In the genomic region with DNA sequence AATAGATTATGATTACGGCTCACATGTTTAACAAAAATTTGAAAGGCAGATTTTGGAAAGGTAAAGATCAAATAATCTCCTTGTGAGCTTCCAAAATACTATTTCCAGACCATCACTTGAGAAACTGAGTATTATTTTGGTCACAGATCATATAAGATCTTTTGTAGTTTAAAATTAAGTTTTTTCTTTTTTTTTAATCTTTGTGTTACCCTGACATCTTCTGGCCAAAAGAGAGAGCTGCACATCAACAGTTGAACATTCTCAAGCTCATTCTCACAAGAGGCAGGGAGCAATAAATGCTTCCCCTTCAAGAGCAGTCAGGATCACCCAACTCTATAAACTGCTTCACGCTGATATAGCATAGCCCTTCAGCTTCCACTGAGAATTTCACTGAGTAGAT, we compare ENCODE assay signal across 8 cellular contexts. TPM values are rescaled to one million over a fixed set of nuclear protein-coding genes. Genes with fewer than 3 reads are reported as not detected.
DNase-seq lines count a peak whose midpoint lies in the region; ATAC-seq, FAIRE-seq and TF ChIP-seq lines count a peak whose summit lies in the region.

No MANE protein-coding gene starts in this region.

- H3K27ac ChIP-seq in keratinocyte (ENCODE audit: control insufficient read depth, insufficient read depth, low read length) = no peak overlapping the region

- no peak overlapping the region for H3K4me3 ChIP-seq in keratinocyte (ENCODE audit: control insufficient read depth in 2 of 3, extremely low read depth in 1 of 3, insufficient read depth in 2 of 3, low read depth in 1 of 3, low read length in 3 of 3)

- H3K36me3 ChIP-seq in keratinocyte (ENCODE audit: control insufficient read depth in 2 of 2, extremely low read depth in 1 of 2, insufficient read depth in 2 of 2, low read length in 2 of 2) = peaks cover 4 to 12% of the 10 kb centered on the region in 2 experiments

- H3K9me1 ChIP-seq in keratinocyte (ENCODE audit: control insufficient read depth, extremely low read depth, insufficient read depth, low read length) = no peaks in the 10 kb centered on the region

- no peak overlapping the region for H2AFZ ChIP-seq in keratinocyte (ENCODE audit: control insufficient read depth, low read length)

- H3K9me3 ChIP-seq in keratinocyte (ENCODE audit: control insufficient read depth, low read depth, low read length) = no peaks in the 10 kb centered on the region

- H3K79me2 ChIP-seq in keratinocyte (ENCODE audit: control insufficient read depth, insufficient read depth, low read length) = no peaks in the 10 kb centered on the region

- H3K4me2 ChIP-seq in keratinocyte (ENCODE audit: control insufficient read depth, extremely low read depth, insufficient read depth, low read depth, low read length) = no peak overlapping the region

- H3K27me3 ChIP-seq in keratinocyte (ENCODE audit: control insufficient read depth, extremely low read depth, insufficient read depth, low read length) = no peaks in the 10 kb centered on the region

- H3K9ac ChIP-seq in keratinocyte (ENCODE audit: control insufficient read depth, extremely low read depth, insufficient read depth, low read length) = no peak overlapping the region

- peak; percentile 3 to 29 (median 23) for TF ChIP-seq CTCF in keratinocyte (optimal IDR thresholded peaks at IDR 0.05 in 1 of 3, IDR thresholded peaks at IDR 0.05 in 1 of 3, conservative IDR thresholded peaks at IDR 0.05 in 1 of 3; ENCODE audit: extremely low read depth in 1 of 3, insufficient read depth in 2 of 3, low read length in 3 of 3)

- dilution Hi-C loops in keratinocyte (cut with MboI; ENCODE audit: extremely low pct_ligation_motif_present, low sequenced_read_pairs) = no loop called here

- H4K20me1 ChIP-seq in keratinocyte (ENCODE audit: control insufficient read depth, extremely low read depth, insufficient read depth, low read length) = no peaks in the 10 kb centered on the region

- DNase-seq in COLO829 (ENCODE audit: low spot score) (peak; percentile 40), keratinocyte (ENCODE audit: low read depth, low spot score) (no peak), UCSD-AML1 (lab: John Stamatoyannopoulos, UW; ENCODE audit: unreplicated experiment) (no peak)
- no peak for DNase-seq in stimulated activated CD4-positive, alpha-beta T cell treated with anti-CD3 and anti-CD28 coated beads, Interleukin-1b, Interleukin-23, amount 100 ng/mL, for 48 hours

- ATAC-seq in GM21367 (IDR thresholded peaks at IDR 0.05; ENCODE audit: unreplicated experiment) = peak; percentile 60
- ATAC-seq in SK-N-SH treated with all-trans-retinoic acid at 6 μM for 48 hours = peak; percentile 79
- no peak for ATAC-seq in GM21360 (IDR thresholded peaks at IDR 0.05; ENCODE audit: unreplicated experiment)
- ATAC-seq in GM21529 (IDR thresholded peaks at IDR 0.05; ENCODE audit: unreplicated experiment) = no peak

- no peak for FAIRE-seq in keratinocyte (lab: Jason Lieb, UNC)

- H3K4me1 ChIP-seq in keratinocyte (ENCODE audit: control insufficient read depth, extremely low read depth, insufficient read depth, low read length) = no peaks in the 10 kb centered on the region

TF ChIP-seq in SK-N-SH treated with all-trans-retinoic acid at 6 μM for 48 hours, 23 proteins besides CTCF, POLR2A, EP300 and RAD21:
- no peak for TF ChIP-seq PPARA (CRISPR knock-in tag; IDR thresholded peaks at IDR 0.05; ENCODE audit: borderline replicate concordance)
- TF ChIP-seq ZNF565 (CRISPR knock-in tag; conservative IDR thresholded peaks at IDR 0.05; ENCODE audit: low read depth) = no peak
- TF ChIP-seq ZNF8 (CRISPR knock-in tag; IDR thresholded peaks at IDR 0.05) = no peak
- TF ChIP-seq TOX (CRISPR knock-in tag; IDR thresholded peaks at IDR 0.05; ENCODE audit: borderline replicate concordance) = no peak
- no peak for TF ChIP-seq ZC3H10 (CRISPR knock-in tag; IDR thresholded peaks at IDR 0.05)
- TF ChIP-seq OSR1 (CRISPR knock-in tag; IDR thresholded peaks at IDR 0.05) = no peak
- TF ChIP-seq SNAI2 (CRISPR knock-in tag; IDR thresholded peaks at IDR 0.05) = no peak
- TF ChIP-seq ARNTL (CRISPR knock-in tag; IDR thresholded peaks at IDR 0.05; ENCODE audit: borderline replicate concordance, low read depth) = no peak
- TF ChIP-seq ESRRG (CRISPR knock-in tag; IDR thresholded peaks at IDR 0.05) = no peak
- TF ChIP-seq, protein P1, sequence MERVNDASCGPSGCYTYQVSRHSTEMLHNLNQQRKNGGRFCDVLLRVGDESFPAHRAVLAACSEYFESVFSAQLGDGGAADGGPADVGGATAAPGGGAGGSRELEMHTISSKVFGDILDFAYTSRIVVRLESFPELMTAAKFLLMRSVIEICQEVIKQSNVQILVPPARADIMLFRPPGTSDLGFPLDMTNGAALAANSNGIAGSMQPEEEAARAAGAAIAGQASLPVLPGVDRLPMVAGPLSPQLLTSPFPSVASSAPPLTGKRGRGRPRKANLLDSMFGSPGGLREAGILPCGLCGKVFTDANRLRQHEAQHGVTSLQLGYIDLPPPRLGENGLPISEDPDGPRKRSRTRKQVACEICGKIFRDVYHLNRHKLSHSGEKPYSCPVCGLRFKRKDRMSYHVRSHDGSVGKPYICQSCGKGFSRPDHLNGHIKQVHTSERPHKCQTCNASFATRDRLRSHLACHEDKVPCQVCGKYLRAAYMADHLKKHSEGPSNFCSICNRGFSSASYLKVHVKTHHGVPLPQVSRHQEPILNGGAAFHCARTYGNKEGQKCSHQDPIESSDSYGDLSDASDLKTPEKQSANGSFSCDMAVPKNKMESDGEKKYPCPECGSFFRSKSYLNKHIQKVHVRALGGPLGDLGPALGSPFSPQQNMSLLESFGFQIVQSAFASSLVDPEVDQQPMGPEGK (CRISPR knock-in tag; IDR thresholded peaks at IDR 0.05; ENCODE audit: borderline replicate concordance) = no peak
- no peak for TF ChIP-seq GLIS3 (CRISPR knock-in tag; IDR thresholded peaks at IDR 0.05)
- no peak for TF ChIP-seq TCF4 (CRISPR knock-in tag; IDR thresholded peaks at IDR 0.05; ENCODE audit: borderline replicate concordance)
- TF ChIP-seq ZNF70 (CRISPR knock-in tag; IDR thresholded peaks at IDR 0.05) = no peak
- TF ChIP-seq ZFP30 (CRISPR knock-in tag; IDR thresholded peaks at IDR 0.05) = no peak
- TF ChIP-seq, protein P2, sequence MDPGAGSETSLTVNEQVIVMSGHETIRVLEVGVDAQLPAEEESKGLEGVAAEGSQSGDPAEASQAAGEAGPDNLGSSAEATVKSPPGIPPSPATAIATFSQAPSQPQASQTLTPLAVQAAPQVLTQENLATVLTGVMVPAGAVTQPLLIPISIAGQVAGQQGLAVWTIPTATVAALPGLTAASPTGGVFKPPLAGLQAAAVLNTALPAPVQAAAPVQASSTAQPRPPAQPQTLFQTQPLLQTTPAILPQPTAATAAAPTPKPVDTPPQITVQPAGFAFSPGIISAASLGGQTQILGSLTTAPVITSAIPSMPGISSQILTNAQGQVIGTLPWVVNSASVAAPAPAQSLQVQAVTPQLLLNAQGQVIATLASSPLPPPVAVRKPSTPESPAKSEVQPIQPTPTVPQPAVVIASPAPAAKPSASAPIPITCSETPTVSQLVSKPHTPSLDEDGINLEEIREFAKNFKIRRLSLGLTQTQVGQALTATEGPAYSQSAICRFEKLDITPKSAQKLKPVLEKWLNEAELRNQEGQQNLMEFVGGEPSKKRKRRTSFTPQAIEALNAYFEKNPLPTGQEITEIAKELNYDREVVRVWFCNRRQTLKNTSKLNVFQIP (CRISPR knock-in tag; IDR thresholded peaks at IDR 0.05; ENCODE audit: borderline replicate concordance, low read depth) = no peak
TF ChIP-seq in SK-N-SH treated with all-trans-retinoic acid at 6 μM for 48 hours: peak in this region for 0.

RNA-seq across cellular contexts. Expression of a gene that starts 15.9 kb away (rescaled TPM):
- polyA plus RNA-seq in keratinocyte = 25.3 to 32.7 TPM (median 29.9 TPM) in 3 replicates
- 17.0 TPM for polyA plus RNA-seq in keratinocyte (2011; ENCODE audit: low read depth)
- 21.1 and 45.5 TPM in 2 replicates for polyA plus RNA-seq in keratinocyte (2011; cell fraction: cytosol; rRNA removed)
- polyA plus RNA-seq in keratinocyte (2011; cell fraction: nucleus; rRNA removed) = 28.8 and 30.9 TPM in 2 replicates
- 16.5 and 16.8 TPM in 2 replicates for polyA plus RNA-seq in keratinocyte (2012; ENCODE audit: low replicate concordance)
- polyA minus RNA-seq in keratinocyte = 9.9 to 35.6 TPM (median 22.6 TPM) in 3 replicates
- 7.1 TPM for polyA minus RNA-seq in keratinocyte (2011; cell fraction: cytosol; rRNA and poly(A)+ RNA removed)
- 26.8 and 44.1 TPM in 2 replicates for polyA minus RNA-seq in keratinocyte (2011; cell fraction: nucleus; rRNA and poly(A)+ RNA removed)

RNA-seq across cellular contexts. Expression of a gene that starts 43.1 kb away (rescaled TPM):
- not detected in 3 replicates for polyA plus RNA-seq in keratinocyte
- not detected for polyA plus RNA-seq in keratinocyte (2011; ENCODE audit: low read depth)
- polyA plus RNA-seq in keratinocyte (2011; cell fraction: cytosol; rRNA removed) = not detected in 2 replicates
- polyA plus RNA-seq in keratinocyte (2011; cell fraction: nucleus; rRNA removed) = not detected in 2 replicates
- polyA plus RNA-seq in keratinocyte (2012; ENCODE audit: low replicate concordance) = 0.28 TPM in 1 of 2 replicates, not detected in the other
- polyA minus RNA-seq in keratinocyte = not detected in 3 replicates
- not detected for polyA minus RNA-seq in keratinocyte (2011; cell fraction: cytosol; rRNA and poly(A)+ RNA removed)
- not detected in 2 replicates for polyA minus RNA-seq in keratinocyte (2011; cell fraction: nucleus; rRNA and poly(A)+ RNA removed)

Comparison
In these comparisons a context has a peak if more than half of its experiments do, and no peak if none do; other contexts are left out.
1. ATAC-seq: peak in GM21367 (single experiment) and SK-N-SH treated with all-trans-retinoic acid at 6 μM for 48 hours (single experiment); none in GM21360 (single experiment) and GM21529 (single experiment).